Comparison of ENCODE assay signal across 8 cellular contexts in the genomic region with DNA sequence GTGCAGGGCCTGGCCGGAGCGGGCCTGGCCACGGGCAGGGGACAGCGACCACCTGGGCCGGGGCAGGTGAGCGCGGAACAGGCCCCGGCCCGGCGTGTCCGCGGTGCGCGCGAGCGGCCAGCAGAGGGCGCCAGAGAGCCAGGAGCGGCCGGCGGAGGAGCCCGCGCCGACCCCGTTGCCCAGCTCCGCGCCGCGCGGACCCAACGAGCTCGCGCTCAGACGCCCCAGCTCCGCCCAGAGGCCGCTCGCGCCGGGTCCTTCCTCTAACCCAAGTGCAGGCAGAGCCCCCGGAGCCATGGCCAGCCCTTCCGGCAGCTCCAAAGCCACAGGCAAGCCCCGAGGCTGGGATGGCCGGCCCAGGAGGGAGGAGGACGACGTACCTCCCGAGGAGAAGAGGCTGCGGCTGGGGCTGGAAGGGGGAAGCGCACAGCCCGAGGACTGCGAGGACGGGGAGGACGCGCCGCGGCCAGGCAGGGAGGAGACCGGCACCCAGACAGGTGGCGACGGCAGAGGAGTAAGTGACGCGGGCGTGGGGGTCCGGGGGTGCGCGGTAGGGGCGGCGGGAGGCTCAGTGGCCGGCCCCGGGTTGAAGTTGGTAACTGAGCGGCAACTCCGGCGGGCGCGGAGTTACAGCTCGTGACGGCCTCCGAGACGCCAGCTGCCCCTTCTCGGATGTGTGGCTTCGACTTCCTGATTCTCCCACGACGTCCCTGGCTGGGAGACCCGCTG.
A peak's percentile ranks its signal among the peaks of the same experiment; 100 is the strongest.
DNase-seq lines count a peak whose midpoint lies in the region; ATAC-seq and TF ChIP-seq lines count a peak whose summit lies in the region.
"Not testable (repeated sequence)": the region's sequence is repeated elsewhere in the genome, so short reads cannot be mapped to it uniquely, and the experiment has no call there.

No MANE protein-coding gene starts in this region.

- POLR2A ChIA-PET in PC-3 (lab: Charles Lee; ENCODE audit: unreplicated experiment), result not testable (repeated sequence)

- not testable (repeated sequence) for H3F3A ChIP-seq in PC-3 (ENCODE audit: low read length, unreplicated experiment)

- H3K4me3 Mint-ChIP-seq in dendritic cell treated with granulocyte-macrophage colony-stimulating factor and Interleukin-4, amounts not matched to agents 40 ng/mL and 50 ng/mL, for 4 days, result peak overlapping the region; percentile 81

- H3K4me2 ChIP-seq in DND-41 (ENCODE audit: insufficient read depth, low read length) (peak overlapping the region; percentile 63), PC-3 (ENCODE audit: low read length) (peak overlapping the region; percentile 71)

- H3K9me3 Mint-ChIP-seq in dendritic cell treated with granulocyte-macrophage colony-stimulating factor and Interleukin-4, amounts not matched to agents 40 ng/mL and 50 ng/mL, for 4 days, result not testable (repeated sequence)

- not testable (repeated sequence) for H3K4me1 ChIP-seq in DND-41 (ENCODE audit: insufficient read depth, low read length); PC-3 (ENCODE audit: insufficient read depth, low read length); rectal smooth muscle tissue (ENCODE audit: control insufficient read depth, insufficient read depth, low read length)

- not testable (repeated sequence) for H3K36me3 Mint-ChIP-seq in dendritic cell treated with granulocyte-macrophage colony-stimulating factor and Interleukin-4, amounts not matched to agents 40 ng/mL and 50 ng/mL, for 4 days (ENCODE audit: low read depth)

- H4K20me1 ChIP-seq in DND-41 (ENCODE audit: insufficient read depth, low read length); PC-3 (ENCODE audit: low read length): not testable (repeated sequence)

- not testable (repeated sequence) for H3K9me2 ChIP-seq in PC-3 (replicated peaks; ENCODE audit: low read length)

- H3K27me3 ChIP-seq in DND-41 (ENCODE audit: insufficient read depth, low read length, poor library complexity); PC-3 (ENCODE audit: low read length); rectal smooth muscle tissue (ENCODE audit: control insufficient read depth, insufficient read depth, low read length): not testable (repeated sequence)

- H3K36me3 ChIP-seq in DND-41 (ENCODE audit: insufficient read depth, low read length); PC-3 (ENCODE audit: low read depth, low read length); rectal smooth muscle tissue (ENCODE audit: control insufficient read depth, insufficient read depth, low read length): not testable (repeated sequence)

- TF ChIP-seq CTCF in DND-41 (IDR thresholded peaks at IDR 0.05; ENCODE audit: borderline replicate concordance, extremely low read depth, low read length, poor library complexity, severe bottlenecking), result peak; percentile 69
- TF ChIP-seq CTCF in PC-3 (conservative IDR thresholded peaks at IDR 0.05; ENCODE audit: low read depth, low read length), result peak; percentile 48; the same call in 1 of the 2 replicates

- H3K4me3 ChIP-seq in DND-41 (ENCODE audit: low read depth in 1 of 2, low read length in 2 of 2), result peak overlapping the region in 1 of 2 experiments; percentile 32; a peak in 2 of 4 replicates
- peak overlapping the region; percentile 49; the same call in 1 of the 2 replicates for H3K4me3 ChIP-seq in PC-3 (ENCODE audit: low read length)
- peak overlapping the region; percentile 68 for H3K4me3 ChIP-seq in rectal smooth muscle tissue (ENCODE audit: low read length)

- DNase-seq in DND-41 (peak; percentile 59), Kasumi-1 (lab: John Stamatoyannopoulos, UW) (peak; percentile 54 to 57), PC-3 (peak; percentile 32), inferior parietal cortex (ENCODE audit: extremely low spot score) (peak; percentile 53), stromal cell of bone marrow (ENCODE audit: low read depth) (peak; percentile 23)
- DNase-seq in activated CD8-positive, alpha-beta memory T cell treated with anti-CD3 and anti-CD28 coated beads, Interleukin-2, amount 50 U/mL, for 4 hours, result peak; percentile 75

- H3K79me2 ChIP-seq in DND-41 (ENCODE audit: insufficient read depth, low read length); PC-3 (ENCODE audit: low read length): not testable (repeated sequence)

- peak; percentile 77 for ATAC-seq in DND-41 (ENCODE audit: insufficient read depth, low read depth)
- ATAC-seq in PC-3, result not testable (repeated sequence)

- intact Hi-C loops in PC-3 (cut with micrococcal nuclease), result not testable (repeated sequence)
- intact Hi-C loops in dendritic cell treated with granulocyte-macrophage colony-stimulating factor and Interleukin-4, amounts not matched to agents 40 ng/mL and 50 ng/mL, for 4 days (cut with micrococcal nuclease), result loop anchor here (2.0 kb wide), 1 partner anchor 127 kb away; no protein-coding TSS in a partner anchor

- H3K27ac Mint-ChIP-seq in dendritic cell treated with granulocyte-macrophage colony-stimulating factor and Interleukin-4, amounts not matched to agents 40 ng/mL and 50 ng/mL, for 4 days, result peak overlapping the region; percentile 79

- H2AFZ ChIP-seq in DND-41 (ENCODE audit: low read depth, low read length) (peak overlapping the region; percentile 25; the same call in 1 of the 2 replicates), PC-3 (ENCODE audit: low read length) (0 out of 2 replicates have a peak overlapping the region, but pooled peaks have one; percentile 53)

- peak overlapping the region; percentile 30; the same call in 1 of the 2 replicates for H3K9ac ChIP-seq in DND-41 (ENCODE audit: low read depth, low read length)
- H3K9ac ChIP-seq in PC-3 (ENCODE audit: low read length); rectal smooth muscle tissue (ENCODE audit: low read length): not testable (repeated sequence)

- H3K4me1 Mint-ChIP-seq in dendritic cell treated with granulocyte-macrophage colony-stimulating factor and Interleukin-4, amounts not matched to agents 40 ng/mL and 50 ng/mL, for 4 days (ENCODE audit: low read depth), result peaks cover 18% of the 10 kb centered on the region

- CTCF ChIA-PET in PC-3 (lab: Charles Lee), result not testable (repeated sequence)

- not testable (repeated sequence) for BruUV-seq in PC-3 (replicated peaks; lab: Mats Ljungman, UMichigan)

- not testable (repeated sequence) for H3K9me3 ChIP-seq in DND-41 (ENCODE audit: insufficient read depth, low read length, severe bottlenecking); PC-3 (ENCODE audit: low read length)

- not testable (repeated sequence) for H3K27ac ChIP-seq in DND-41 (ENCODE audit: low read length); PC-3 (ENCODE audit: low read length); rectal smooth muscle tissue (ENCODE audit: low read depth, low read length)

- H3K27me3 Mint-ChIP-seq in dendritic cell treated with granulocyte-macrophage colony-stimulating factor and Interleukin-4, amounts not matched to agents 40 ng/mL and 50 ng/mL, for 4 days, result peaks cover 51% of the 10 kb centered on the region

Comparison
In these comparisons a context has a peak if more than half of its experiments do, and no peak if none do; other contexts are left out.
1. DNase-seq: peak in every context shown above with its lines; median percentile 75 in activated CD8-positive, alpha-beta memory T cell treated with anti-CD3 and anti-CD28 coated beads, Interleukin-2, amount 50 U/mL, for 4 hours; 59 in DND-41; 56 in Kasumi-1; 53 in inferior parietal cortex; 32 in PC-3; 23 in stromal cell of bone marrow.